Comparison of ENCODE assay signal across 17 cellular contexts in genomic region chr4:80180743-80181142, GRCh38. TPM values are rescaled to one million over a fixed set of nuclear protein-coding genes. Genes with fewer than 3 reads are reported as not detected.
DNase-seq lines count a peak whose midpoint lies in the region; ATAC-seq, FAIRE-seq and TF ChIP-seq lines count a peak whose summit lies in the region.
"Had no signal": no experiment of that assay in that cellular context is flagged by ENCODE, and none has a peak within 500 bp of the region (broad histone marks: within the 10 kb centered on the region; RNA-seq: fewer than 3 reads in every experiment).

No MANE protein-coding gene starts in this region.

- no peaks in the 10 kb centered on the region for H3K27me3 ChIP-seq in CD8-positive, alpha-beta T cell (ENCODE audit: insufficient read depth, low read length)
- H3K27me3 ChIP-seq: adrenal gland, SJSA1, tibial artery had no signal

- no peak overlapping the region for H3K4me3 ChIP-seq in CD8-positive, alpha-beta T cell (ENCODE audit: low read depth, low read length)
- H3K4me3 ChIP-seq in kidney (ENCODE audit: low read length in 2 of 2), result no peak overlapping the region
- H3K4me3 ChIP-seq: adrenal gland, SJSA1, tibial artery had no signal

- CTCF ChIA-PET in CD8-positive, alpha-beta T cell (lab: Charles Lee), result interaction anchor here (3.4 to 13.3 kb wide), 3 partner anchors 9 to 52 kb away, joined by 49 to 222 read pairs (median 158); partner anchors contain the start of gene PRDM8

- no peak for FAIRE-seq in kidney (lab: Jason Lieb, UNC)

- no peaks in the 10 kb centered on the region for H3K27me3 Mint-ChIP-seq in CD8-positive, alpha-beta T cell (ENCODE audit: low read depth)
- H3K27me3 Mint-ChIP-seq in HFFc6 (ENCODE audit: insufficient read depth), result no peaks in the 10 kb centered on the region; the same call in 1 of the 2 replicates
- H3K27me3 Mint-ChIP-seq in activated T-helper 1 cell treated with anti-CD3 and anti-CD28 coated beads, Interleukin-12 subunit alpha, Interleukin-12 subunit beta, Interleukin-2, Interleukin-4 antibody, amounts not matched to agents 30 ng/mL and 10 ng/mL and 1 ng/mL, durations not matched to agents 14 hours and 24 hours and 36 hours (ENCODE audit: insufficient read depth), result peaks cover 3% of the 10 kb centered on the region

- intact Hi-C loops in CD8-positive, alpha-beta T cell (cut with DNase I, micrococcal nuclease), result loop anchor here (5.0 to 10.0 kb wide), 3 partner anchors 108 to 1406 kb away; partner anchors contain the start of genes ANTXR2 (in 1 of the 2) and BMP2K (in 1 of the 2)
- intact Hi-C loops in activated T-helper 1 cell treated with anti-CD3 and anti-CD28 coated beads, Interleukin-12 subunit alpha, Interleukin-12 subunit beta, Interleukin-2, Interleukin-4 antibody, amounts not matched to agents 30 ng/mL and 10 ng/mL and 1 ng/mL, durations not matched to agents 14 hours and 24 hours and 36 hours (cut with micrococcal nuclease), result loop anchor here (1.0 to 10.0 kb wide), 5 partner anchors 41 to 1406 kb away; partner anchors contain the start of gene BMP2K
- intact Hi-C loops in left ventricle myocardium superior (cut with micrococcal nuclease), result loop anchor here (5.0 kb wide), 1 partner anchor 37 kb away; no protein-coding TSS in a partner anchor
- intact Hi-C loops in kidney (cut with DNase I), result no loop called here

- H3K9me3 Mint-ChIP-seq in CD8-positive, alpha-beta T cell, result peaks cover 9% of the 10 kb centered on the region
- H3K9me3 Mint-ChIP-seq in HFFc6, result peaks cover 13% of the 10 kb centered on the region
- H3K9me3 Mint-ChIP-seq in activated T-helper 1 cell treated with anti-CD3 and anti-CD28 coated beads, Interleukin-12 subunit alpha, Interleukin-12 subunit beta, Interleukin-2, Interleukin-4 antibody, amounts not matched to agents 30 ng/mL and 10 ng/mL and 1 ng/mL, durations not matched to agents 14 hours and 24 hours and 36 hours, result peaks cover 33% of the 10 kb centered on the region

- POLR2A ChIA-PET in CD8-positive, alpha-beta T cell (lab: Charles Lee), result interaction anchor here (2.2 kb wide), 1 partner anchor 22 kb away, joined by 11 read pairs; no protein-coding TSS in a partner anchor

- no peak overlapping the region for H3K27ac ChIP-seq in CD8-positive, alpha-beta T cell (ENCODE audit: low read depth, low read length)
- no peak overlapping the region for H3K27ac ChIP-seq in kidney (ENCODE audit: low read depth in 2 of 2, low read length in 2 of 2)
- H3K27ac ChIP-seq: adrenal gland, SJSA1, tibial artery had no signal

- DNase-seq in CD8-positive, alpha-beta T cell, result no peak
- no peak for DNase-seq in HFFc6
- no peak for DNase-seq in activated T-helper 1 cell treated with anti-CD3 and anti-CD28 coated beads, Interleukin-12 subunit alpha, Interleukin-12 subunit beta, Interleukin-2, Interleukin-4 antibody, amounts not matched to agents 30 ng/mL and 10 ng/mL and 1 ng/mL, durations not matched to agents 14 hours and 24 hours and 36 hours (ENCODE audit: low spot score)
- DNase-seq in iris pigment epithelial cell (ENCODE audit: low read depth), result peak; percentile 28
- no peak for DNase-seq in left ventricle myocardium superior
- no peak for DNase-seq in kidney
- no peak for DNase-seq in ACHN
- DNase-seq: adrenal gland, cerebellar nuclear complex, GOT3, mesendoderm, NCI-H187 treated with DMSO at 0.1 percent for 48 hours, NCI-H524 treated with DMSO at 0.1 percent for 48 hours, right cardiac atrium, tibial artery had no signal

- H3K36me3 ChIP-seq in CD8-positive, alpha-beta T cell (ENCODE audit: insufficient read depth, low read length), result no peaks in the 10 kb centered on the region
- no peaks in the 10 kb centered on the region for H3K36me3 ChIP-seq in kidney (ENCODE audit: control insufficient read depth in 1 of 2, insufficient read depth in 2 of 2, low read length in 2 of 2)
- H3K36me3 ChIP-seq: adrenal gland, SJSA1, tibial artery had no signal

- no peaks in the 10 kb centered on the region for H3K9me3 ChIP-seq in CD8-positive, alpha-beta T cell (ENCODE audit: low read length)
- peaks cover 3% of the 10 kb centered on the region in 2 donors for H3K9me3 ChIP-seq in kidney (ENCODE audit: control insufficient read depth in 1 of 2, low read length in 2 of 2)
- H3K9me3 ChIP-seq: adrenal gland, SJSA1 had no signal

- H3K9ac ChIP-seq in kidney (ENCODE audit: low read length in 2 of 2), result no peak overlapping the region

- H3K4me3 Mint-ChIP-seq in CD8-positive, alpha-beta T cell, result no peak overlapping the region
- peak overlapping the region; percentile 75 for H3K4me3 Mint-ChIP-seq in HFFc6
- H3K4me3 Mint-ChIP-seq in activated T-helper 1 cell treated with anti-CD3 and anti-CD28 coated beads, Interleukin-12 subunit alpha, Interleukin-12 subunit beta, Interleukin-2, Interleukin-4 antibody, amounts not matched to agents 30 ng/mL and 10 ng/mL and 1 ng/mL, durations not matched to agents 14 hours and 24 hours and 36 hours, result peak overlapping the region; percentile 28
- H3K4me3 Mint-ChIP-seq: CD14-positive monocyte had no signal

- no peak for TF ChIP-seq CTCF in CD8-positive, alpha-beta T cell (IDR thresholded peaks at IDR 0.05)
- TF ChIP-seq CTCF in HFFc6 (IDR thresholded peaks at IDR 0.05), result no peak
- no peak for TF ChIP-seq CTCF in kidney (IDR thresholded peaks at IDR 0.05; ENCODE audit: borderline replicate concordance, extremely low read depth, insufficient read depth)

- H3K27ac Mint-ChIP-seq in CD8-positive, alpha-beta T cell, result peak overlapping the region; percentile 19
- H3K27ac Mint-ChIP-seq in HFFc6, result peak overlapping the region; percentile 60
- H3K27ac Mint-ChIP-seq in activated T-helper 1 cell treated with anti-CD3 and anti-CD28 coated beads, Interleukin-12 subunit alpha, Interleukin-12 subunit beta, Interleukin-2, Interleukin-4 antibody, amounts not matched to agents 30 ng/mL and 10 ng/mL and 1 ng/mL, durations not matched to agents 14 hours and 24 hours and 36 hours, result peak overlapping the region; percentile 63
- H3K27ac Mint-ChIP-seq: CD14-positive monocyte had no signal

- no peak for ATAC-seq in CD8-positive, alpha-beta T cell
- no peak for ATAC-seq in left ventricle myocardium superior
- ATAC-seq: right cardiac atrium had no signal

- H3K36me3 Mint-ChIP-seq in CD8-positive, alpha-beta T cell, result peaks cover 12% of the 10 kb centered on the region
- H3K36me3 Mint-ChIP-seq in HFFc6 (ENCODE audit: low read depth), result peaks cover 23% of the 10 kb centered on the region
- H3K36me3 Mint-ChIP-seq in activated T-helper 1 cell treated with anti-CD3 and anti-CD28 coated beads, Interleukin-12 subunit alpha, Interleukin-12 subunit beta, Interleukin-2, Interleukin-4 antibody, amounts not matched to agents 30 ng/mL and 10 ng/mL and 1 ng/mL, durations not matched to agents 14 hours and 24 hours and 36 hours (ENCODE audit: low read depth), result peaks cover 21% of the 10 kb centered on the region

- in situ Hi-C loops in ACHN (cut with HindIII; ENCODE audit: low pct_ligation_motif_present, low pct_unique_long_range_greater_than_20kb, low sequenced_read_pairs), result no loop called here

- H3K4me1 Mint-ChIP-seq in CD8-positive, alpha-beta T cell (ENCODE audit: low read depth), result peaks cover 44% of the 10 kb centered on the region
- peaks cover 47% of the 10 kb centered on the region for H3K4me1 Mint-ChIP-seq in HFFc6 (ENCODE audit: low read depth)
- peaks cover 50% of the 10 kb centered on the region for H3K4me1 Mint-ChIP-seq in activated T-helper 1 cell treated with anti-CD3 and anti-CD28 coated beads, Interleukin-12 subunit alpha, Interleukin-12 subunit beta, Interleukin-2, Interleukin-4 antibody, amounts not matched to agents 30 ng/mL and 10 ng/mL and 1 ng/mL, durations not matched to agents 14 hours and 24 hours and 36 hours (ENCODE audit: low read depth)

- peaks cover 29% of the 10 kb centered on the region for H3K4me1 ChIP-seq in CD8-positive, alpha-beta T cell (ENCODE audit: insufficient read depth, low read length)
- H3K4me1 ChIP-seq in kidney (ENCODE audit: control insufficient read depth in 1 of 2, insufficient read depth in 1 of 2, low read depth in 1 of 2, low read length in 2 of 2), result peaks cover 9 to 13% of the 10 kb centered on the region in 2 donors

RNA-seq across cellular contexts. Expression of gene PRDM8, which starts 16.6 kb away (rescaled TPM):
- 1 to 10 TPM; 5.2 to 6.0 TPM for total RNA-seq in CD8-positive, alpha-beta T cell
- 10 to 100 TPM; 20.4 to 25.4 (median 23.9) TPM for total RNA-seq in HFFc6 (2021; fragmentation: NEBNext Ultra II Directional; extraction: Animal tissue kit (Norgen Biotek cat#: 25700))
- total RNA-seq in activated T-helper 1 cell treated with anti-CD3 and anti-CD28 coated beads, Interleukin-12 subunit alpha, Interleukin-12 subunit beta, Interleukin-2, Interleukin-4 antibody, amounts not matched to agents 30 ng/mL and 10 ng/mL and 1 ng/mL, durations not matched to agents 14 hours and 24 hours and 36 hours, result 8.4 and 11.9 TPM in 2 replicates
- total RNA-seq in left ventricle myocardium superior (1.0 TPM), kidney (4.2 TPM)
- polyA plus RNA-seq in kidney (ENCODE audit: insufficient read depth, low read depth, low replicate concordance), result 0.75 TPM
